ENCODE assay signal across 35 cellular contexts in the genomic region with DNA sequence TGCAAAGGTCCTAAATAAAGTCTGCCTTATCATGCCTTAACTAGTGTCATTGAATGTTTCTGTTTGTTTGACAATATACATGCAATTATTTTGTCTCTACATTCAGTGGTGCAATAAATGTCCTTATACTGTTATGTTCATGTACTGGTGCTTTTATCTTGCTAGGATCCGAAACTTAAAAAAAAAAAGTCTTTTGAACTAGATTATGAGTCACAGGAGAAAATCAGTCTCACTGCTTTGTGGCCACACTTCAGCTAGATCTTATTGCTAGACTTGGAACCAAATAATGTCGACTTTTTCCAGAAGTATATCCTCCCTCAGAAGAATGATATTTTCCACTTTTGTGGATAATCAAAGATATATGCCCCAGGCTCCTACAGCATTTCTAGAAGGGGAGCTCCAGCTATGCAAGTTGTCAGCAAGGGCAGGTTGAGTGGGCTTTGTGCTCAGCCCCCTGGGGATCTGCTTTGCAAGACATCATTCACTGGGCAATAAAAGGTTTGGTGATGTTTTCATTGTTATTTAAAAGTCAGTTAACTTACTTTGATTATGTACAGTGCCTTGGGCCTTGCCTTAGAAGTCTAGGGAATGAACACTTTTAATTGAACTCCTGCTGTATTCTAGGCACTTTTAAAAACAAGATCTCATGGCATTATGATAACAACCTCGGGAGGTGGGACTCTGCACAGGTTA.
DNase-seq lines count a peak whose midpoint lies in the region; ATAC-seq and TF ChIP-seq lines count a peak whose summit lies in the region.
"Had no signal": no experiment of that assay in that cellular context is flagged by ENCODE, and none has a peak within 500 bp of the region (broad histone marks: within the 10 kb centered on the region; RNA-seq: fewer than 3 reads in every experiment).

No MANE protein-coding gene starts in this region.

- no peak overlapping the region for H3K4me3 ChIP-seq in SK-N-SH (ENCODE audit: low read depth in 2 of 2, low read length in 1 of 2)
- H3K4me3 ChIP-seq: Peyer's patch, right lobe of liver, stomach, uterus had no signal

- no peak for ATAC-seq in SK-N-SH treated with all-trans-retinoic acid at 6 μM for 48 hours
- ATAC-seq in GM18502 (IDR thresholded peaks at IDR 0.05; ENCODE audit: poor library complexity, unreplicated experiment) = no peak
- ATAC-seq in sciatic nerve = no peak
- no peak for ATAC-seq in GM18498 (IDR thresholded peaks at IDR 0.05; ENCODE audit: unreplicated experiment)
- ATAC-seq: naive thymus-derived CD4-positive, alpha-beta T cell; right lobe of liver had no signal

- H3K9me3 ChIP-seq in SK-N-SH = no peaks in the 10 kb centered on the region
- H3K9me3 ChIP-seq: Peyer's patch, right lobe of liver, stomach, uterus had no signal

- H3F3A ChIP-seq in SK-N-SH (replicated peaks; ENCODE audit: insufficient read depth) = no peaks in the 10 kb centered on the region

- POLR2A ChIA-PET in SK-N-SH (lab: Yijun Ruan, JAX) = no interaction called here

- H3K4me2 ChIP-seq in SK-N-SH = no peak overlapping the region

- TF ChIP-seq RAD21 in SK-N-SH (IDR thresholded peaks at IDR 0.05; ENCODE audit: low read length) = no peak

- intact Hi-C loops in sciatic nerve (cut with DNase I) = no loop called here

- H3K9ac ChIP-seq in SK-N-SH = no peak overlapping the region

- no peaks in the 10 kb centered on the region for H4K20me1 ChIP-seq in SK-N-SH (ENCODE audit: insufficient read depth)

- peak overlapping the region; percentile 17; the same call in 1 of the 2 replicates for H2AFZ ChIP-seq in SK-N-SH (ENCODE audit: low read depth)

- DNase-seq in SK-N-SH = no peak
- DNase-seq in NCI-H69 (lab: John Stamatoyannopoulos, UW) = peak; percentile 16
- DNase-seq in fibroblast of peridontal ligament (ENCODE audit: extremely low read depth) = peak; percentile 2
- DNase-seq in renal cortical epithelial cell (ENCODE audit: low read depth) = peak; percentile 35
- no peak for DNase-seq in sciatic nerve (ENCODE audit: low spot score)
- DNase-seq: 8988T; activated CD4-positive, alpha-beta T cell treated with anti-CD3 and anti-CD28 coated beads for 48 hours; activated CD8-positive, alpha-beta memory T cell treated with anti-CD3 and anti-CD28 coated beads for 24 hours; activated gamma-delta T cell; activated naive CD8-positive, alpha-beta T cell treated with anti-CD3 and anti-CD28 coated beads for 36 hours; activated T-cell treated with anti-CD3 and anti-CD28 coated beads, Interleukin-2, amount 50 U/mL, for 1 hour; anterior cingulate cortex; COR-L47; DMS53; HFFc6; KG1; MV-4-11; naive thymus-derived CD4-positive, alpha-beta T cell; NCI-H1436 treated with DMSO at 0.1 percent for 48 hours; NCI-H2081 treated with DMSO at 0.1 percent for 48 hours; NCI-H748 treated with DMSO at 0.1 percent for 48 hours; nucleus accumbens; Peyer's patch; right lobe of liver; SHP77; stimulated activated CD4-positive, alpha-beta T cell treated with anti-CD3 and anti-CD28 coated beads, Interleukin-12 subunit alpha, Interleukin-12 subunit beta, amount 100 ng/mL, for 4 hours; stimulated activated CD4-positive, alpha-beta T cell treated with anti-CD3 and anti-CD28 coated beads, Interleukin-2, amount 100 ng/mL, for 48 hours; stomach; SW 1271; uterus; WERI-Rb-1 had no signal

- H3K9me2 ChIP-seq in SK-N-SH = no peaks in the 10 kb centered on the region

- 31% methylated on average over 3 of the region's 3 CpGs for WGBS in SK-N-SH (ENCODE audit: low lambda C conversion rate)

- H3K79me2 ChIP-seq in SK-N-SH (ENCODE audit: insufficient read depth) = no peaks in the 10 kb centered on the region

- no peak for TF ChIP-seq EP300 in SK-N-SH (IDR thresholded peaks at IDR 0.05; ENCODE audit: borderline replicate concordance in 1 of 2, low read depth in 1 of 2, low read length in 1 of 2)

- TF ChIP-seq CTCF in SK-N-SH (IDR thresholded peaks at IDR 0.05) = no peak

- no peak overlapping the region for H3K27ac ChIP-seq in SK-N-SH (ENCODE audit: low read depth in 2 of 2, low read length in 1 of 2)
- H3K27ac ChIP-seq: C4-2B, Peyer's patch, right lobe of liver, stomach, uterus, WERI-Rb-1 had no signal

- H3K4me1 ChIP-seq in SK-N-SH (ENCODE audit: control insufficient read depth in 1 of 2, insufficient read depth in 2 of 2, low read depth in 1 of 2, low read length in 1 of 2) = no peaks in the 10 kb centered on the region
- H3K4me1 ChIP-seq: Peyer's patch, right lobe of liver, stomach, uterus had no signal

- H3K27me3 ChIP-seq in SK-N-SH (ENCODE audit: insufficient read depth) = no peaks in the 10 kb centered on the region
- H3K27me3 ChIP-seq: Peyer's patch, right lobe of liver, stomach, uterus had no signal

- H3K36me3 ChIP-seq in SK-N-SH (replicated peaks in 1 of 2; ENCODE audit: control insufficient read depth in 1 of 2, insufficient read depth in 2 of 2, low read length in 1 of 2) = no peaks in the 10 kb centered on the region
- H3K36me3 ChIP-seq: Peyer's patch, right lobe of liver, stomach, uterus, WERI-Rb-1 had no signal

- CTCF ChIA-PET in SK-N-SH (lab: Yijun Ruan, JAX) = interaction anchor here (1.0 kb wide), 1 partner anchor 147 kb away, joined by 5 read pairs; no protein-coding TSS in a partner anchor

TF ChIP-seq in SK-N-SH, 30 proteins besides CTCF, POLR2A, EP300 and RAD21 (continues in another document):
- no peak for TF ChIP-seq GABPA (IDR thresholded peaks at IDR 0.05; ENCODE audit: low read depth)
- TF ChIP-seq SIN3A (IDR thresholded peaks at IDR 0.05; ENCODE audit: borderline replicate concordance, low read depth, low read length) = no peak
- TF ChIP-seq, protein P1, sequence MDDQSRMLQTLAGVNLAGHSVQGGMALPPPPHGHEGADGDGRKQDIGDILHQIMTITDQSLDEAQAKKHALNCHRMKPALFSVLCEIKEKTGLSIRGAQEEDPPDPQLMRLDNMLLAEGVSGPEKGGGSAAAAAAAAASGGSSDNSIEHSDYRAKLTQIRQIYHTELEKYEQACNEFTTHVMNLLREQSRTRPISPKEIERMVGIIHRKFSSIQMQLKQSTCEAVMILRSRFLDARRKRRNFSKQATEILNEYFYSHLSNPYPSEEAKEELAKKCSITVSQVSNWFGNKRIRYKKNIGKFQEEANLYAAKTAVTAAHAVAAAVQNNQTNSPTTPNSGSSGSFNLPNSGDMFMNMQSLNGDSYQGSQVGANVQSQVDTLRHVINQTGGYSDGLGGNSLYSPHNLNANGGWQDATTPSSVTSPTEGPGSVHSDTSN (IDR thresholded peaks at IDR 0.05) = no peak

TF ChIP-seq in SK-N-SH treated with all-trans-retinoic acid at 6 μM for 48 hours, 23 proteins besides CTCF, POLR2A, EP300 and RAD21 (continues in another document):
- TF ChIP-seq ZNF8 (CRISPR knock-in tag; IDR thresholded peaks at IDR 0.05) = no peak
- TF ChIP-seq ZNF565 (CRISPR knock-in tag; conservative IDR thresholded peaks at IDR 0.05; ENCODE audit: low read depth) = no peak
- TF ChIP-seq, protein P2, sequence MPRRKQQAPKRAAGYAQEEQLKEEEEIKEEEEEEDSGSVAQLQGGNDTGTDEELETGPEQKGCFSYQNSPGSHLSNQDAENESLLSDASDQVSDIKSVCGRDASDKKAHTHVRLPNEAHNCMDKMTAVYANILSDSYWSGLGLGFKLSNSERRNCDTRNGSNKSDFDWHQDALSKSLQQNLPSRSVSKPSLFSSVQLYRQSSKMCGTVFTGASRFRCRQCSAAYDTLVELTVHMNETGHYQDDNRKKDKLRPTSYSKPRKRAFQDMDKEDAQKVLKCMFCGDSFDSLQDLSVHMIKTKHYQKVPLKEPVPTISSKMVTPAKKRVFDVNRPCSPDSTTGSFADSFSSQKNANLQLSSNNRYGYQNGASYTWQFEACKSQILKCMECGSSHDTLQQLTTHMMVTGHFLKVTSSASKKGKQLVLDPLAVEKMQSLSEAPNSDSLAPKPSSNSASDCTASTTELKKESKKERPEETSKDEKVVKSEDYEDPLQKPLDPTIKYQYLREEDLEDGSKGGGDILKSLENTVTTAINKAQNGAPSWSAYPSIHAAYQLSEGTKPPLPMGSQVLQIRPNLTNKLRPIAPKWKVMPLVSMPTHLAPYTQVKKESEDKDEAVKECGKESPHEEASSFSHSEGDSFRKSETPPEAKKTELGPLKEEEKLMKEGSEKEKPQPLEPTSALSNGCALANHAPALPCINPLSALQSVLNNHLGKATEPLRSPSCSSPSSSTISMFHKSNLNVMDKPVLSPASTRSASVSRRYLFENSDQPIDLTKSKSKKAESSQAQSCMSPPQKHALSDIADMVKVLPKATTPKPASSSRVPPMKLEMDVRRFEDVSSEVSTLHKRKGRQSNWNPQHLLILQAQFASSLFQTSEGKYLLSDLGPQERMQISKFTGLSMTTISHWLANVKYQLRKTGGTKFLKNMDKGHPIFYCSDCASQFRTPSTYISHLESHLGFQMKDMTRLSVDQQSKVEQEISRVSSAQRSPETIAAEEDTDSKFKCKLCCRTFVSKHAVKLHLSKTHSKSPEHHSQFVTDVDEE (CRISPR knock-in tag; IDR thresholded peaks at IDR 0.05) = no peak
- TF ChIP-seq GLIS3 (CRISPR knock-in tag; IDR thresholded peaks at IDR 0.05) = no peak
- TF ChIP-seq, protein P3, sequence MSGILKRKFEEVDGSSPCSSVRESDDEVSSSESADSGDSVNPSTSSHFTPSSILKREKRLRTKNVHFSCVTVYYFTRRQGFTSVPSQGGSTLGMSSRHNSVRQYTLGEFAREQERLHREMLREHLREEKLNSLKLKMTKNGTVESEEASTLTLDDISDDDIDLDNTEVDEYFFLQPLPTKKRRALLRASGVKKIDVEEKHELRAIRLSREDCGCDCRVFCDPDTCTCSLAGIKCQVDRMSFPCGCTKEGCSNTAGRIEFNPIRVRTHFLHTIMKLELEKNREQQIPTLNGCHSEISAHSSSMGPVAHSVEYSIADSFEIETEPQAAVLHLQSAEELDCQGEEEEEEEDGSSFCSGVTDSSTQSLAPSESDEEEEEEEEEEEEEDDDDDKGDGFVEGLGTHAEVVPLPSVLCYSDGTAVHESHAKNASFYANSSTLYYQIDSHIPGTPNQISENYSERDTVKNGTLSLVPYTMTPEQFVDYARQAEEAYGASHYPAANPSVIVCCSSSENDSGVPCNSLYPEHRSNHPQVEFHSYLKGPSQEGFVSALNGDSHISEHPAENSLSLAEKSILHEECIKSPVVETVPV (CRISPR knock-in tag; IDR thresholded peaks at IDR 0.05) = no peak
- TF ChIP-seq, protein P4, sequence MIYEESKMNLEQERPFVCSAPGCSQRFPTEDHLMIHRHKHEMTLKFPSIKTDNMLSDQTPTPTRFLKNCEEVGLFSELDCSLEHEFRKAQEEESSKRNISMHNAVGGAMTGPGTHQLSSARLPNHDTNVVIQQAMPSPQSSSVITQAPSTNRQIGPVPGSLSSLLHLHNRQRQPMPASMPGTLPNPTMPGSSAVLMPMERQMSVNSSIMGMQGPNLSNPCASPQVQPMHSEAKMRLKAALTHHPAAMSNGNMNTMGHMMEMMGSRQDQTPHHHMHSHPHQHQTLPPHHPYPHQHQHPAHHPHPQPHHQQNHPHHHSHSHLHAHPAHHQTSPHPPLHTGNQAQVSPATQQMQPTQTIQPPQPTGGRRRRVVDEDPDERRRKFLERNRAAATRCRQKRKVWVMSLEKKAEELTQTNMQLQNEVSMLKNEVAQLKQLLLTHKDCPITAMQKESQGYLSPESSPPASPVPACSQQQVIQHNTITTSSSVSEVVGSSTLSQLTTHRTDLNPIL (CRISPR knock-in tag; IDR thresholded peaks at IDR 0.05; ENCODE audit: low read depth) = no peak
- TF ChIP-seq ZC3H10 (CRISPR knock-in tag; IDR thresholded peaks at IDR 0.05) = no peak
- TF ChIP-seq SNAI2 (CRISPR knock-in tag; IDR thresholded peaks at IDR 0.05) = no peak
- TF ChIP-seq ARNTL (CRISPR knock-in tag; IDR thresholded peaks at IDR 0.05; ENCODE audit: borderline replicate concordance, low read depth) = no peak

Comparison
In these comparisons a context has a peak if more than half of its experiments do, and no peak if none do; other contexts are left out.
1. DNase-seq: peak in NCI-H69 (single experiment), fibroblast of peridontal ligament (single experiment) and renal cortical epithelial cell (single experiment); none in SK-N-SH (single experiment) and sciatic nerve (single experiment).